1 cellular context compared by ENCODE assay signal in genomic region chr3:31248619-31248992, GRCh38.
TF ChIP-seq lines count a peak whose summit lies in the region.

No MANE protein-coding gene starts in this region.

TF ChIP-seq in HepG2, 621 proteins besides CTCF, POLR2A, EP300 and RAD21 (continued from another document):
- TF ChIP-seq, protein P1, sequence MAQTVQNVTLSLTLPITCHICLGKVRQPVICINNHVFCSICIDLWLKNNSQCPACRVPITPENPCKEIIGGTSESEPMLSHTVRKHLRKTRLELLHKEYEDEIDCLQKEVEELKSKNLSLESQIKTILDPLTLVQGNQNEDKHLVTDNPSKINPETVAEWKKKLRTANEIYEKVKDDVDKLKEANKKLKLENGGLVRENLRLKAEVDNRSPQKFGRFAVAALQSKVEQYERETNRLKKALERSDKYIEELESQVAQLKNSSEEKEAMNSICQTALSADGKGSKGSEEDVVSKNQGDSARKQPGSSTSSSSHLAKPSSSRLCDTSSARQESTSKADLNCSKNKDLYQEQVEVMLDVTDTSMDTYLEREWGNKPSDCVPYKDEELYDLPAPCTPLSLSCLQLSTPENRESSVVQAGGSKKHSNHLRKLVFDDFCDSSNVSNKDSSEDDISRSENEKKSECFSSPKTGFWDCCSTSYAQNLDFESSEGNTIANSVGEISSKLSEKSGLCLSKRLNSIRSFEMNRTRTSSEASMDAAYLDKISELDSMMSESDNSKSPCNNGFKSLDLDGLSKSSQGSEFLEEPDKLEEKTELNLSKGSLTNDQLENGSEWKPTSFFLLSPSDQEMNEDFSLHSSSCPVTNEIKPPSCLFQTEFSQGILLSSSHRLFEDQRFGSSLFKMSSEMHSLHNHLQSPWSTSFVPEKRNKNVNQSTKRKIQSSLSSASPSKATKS (CRISPR knock-in tag; IDR thresholded peaks at IDR 0.05): no peak
- no peak for TF ChIP-seq ZNF558 (CRISPR knock-in tag; IDR thresholded peaks at IDR 0.05; ENCODE audit: borderline replicate concordance)
- TF ChIP-seq ZNF451 (CRISPR knock-in tag; IDR thresholded peaks at IDR 0.05): no peak
- no peak for TF ChIP-seq ZNF331 (CRISPR knock-in tag; IDR thresholded peaks at IDR 0.05)
- TF ChIP-seq NFATC3 (CRISPR knock-in tag; IDR thresholded peaks at IDR 0.05): no peak
- no peak for TF ChIP-seq DZIP1 (CRISPR knock-in tag; IDR thresholded peaks at IDR 0.05)
- TF ChIP-seq ZBTB7B (CRISPR knock-in tag; IDR thresholded peaks at IDR 0.05): no peak
